ENCODE assay signal across 9 cellular contexts in genomic region chr10:49761789-49762565, GRCh38. TPM values are rescaled to one million over a fixed set of nuclear protein-coding genes. Genes with fewer than 3 reads are reported as not detected.
A peak's percentile ranks its signal among the peaks of the same experiment; 100 is the strongest.
DNase-seq lines count a peak whose midpoint lies in the region; ATAC-seq and TF ChIP-seq lines count a peak whose summit lies in the region.
"Had no signal": no experiment of that assay in that cellular context is flagged by ENCODE, and none has a peak within 500 bp of the region (broad histone marks: within the 10 kb centered on the region; RNA-seq: fewer than 3 reads in every experiment).

OGDHL (minus strand) TSS chr10:49762323; CDS start chr10:49758592, 3,731 bp downstream.

- H3K4me3 Mint-ChIP-seq in dendritic cell treated with granulocyte-macrophage colony-stimulating factor and Interleukin-4, amounts not matched to agents 40 ng/mL and 50 ng/mL, for 4 days = peak within 1 kb of the TSS; percentile 52

- peaks cover 0 to 88% of the 10 kb centered on the region in 2 donors for H3K27me3 ChIP-seq in left lung

- TF ChIP-seq CTCF in left lung (IDR thresholded peaks at IDR 0.05) = no peak

- peaks cover 3 to 10% of the 10 kb centered on the region in 2 donors for H3K4me1 ChIP-seq in left lung

- H3K36me3 Mint-ChIP-seq in dendritic cell treated with granulocyte-macrophage colony-stimulating factor and Interleukin-4, amounts not matched to agents 40 ng/mL and 50 ng/mL, for 4 days (ENCODE audit: low read depth) = no peaks in the 10 kb centered on the region

- H3K4me1 Mint-ChIP-seq in dendritic cell treated with granulocyte-macrophage colony-stimulating factor and Interleukin-4, amounts not matched to agents 40 ng/mL and 50 ng/mL, for 4 days (ENCODE audit: low read depth) = peaks cover 5% of the 10 kb centered on the region

- H3K36me3 ChIP-seq in left lung = no peaks in the 10 kb centered on the region

- DNase-seq in EH (ENCODE audit: low read depth) = peak; percentile 57
- peak; percentile 56 for DNase-seq in M059J (ENCODE audit: low read depth)
- peak; percentile 73 for DNase-seq in UCSD-AML1 (lab: John Stamatoyannopoulos, UW; ENCODE audit: unreplicated experiment)
- DNase-seq in left lung = peak; percentile 49 to 81
- peak in 2 of 3 experiments; percentile 24 to 51 for DNase-seq in stimulated activated CD4-positive, alpha-beta T cell treated with anti-CD3 and anti-CD28 coated beads, TNF-alpha, amount 100 ng/mL, for 24 hours (ENCODE audit: low read depth in 3 of 3)
- no peak for DNase-seq in posterior vena cava (ENCODE audit: low spot score)

- peaks cover 37% of the 10 kb centered on the region for H3K27me3 Mint-ChIP-seq in dendritic cell treated with granulocyte-macrophage colony-stimulating factor and Interleukin-4, amounts not matched to agents 40 ng/mL and 50 ng/mL, for 4 days

- intact Hi-C loops in dendritic cell treated with granulocyte-macrophage colony-stimulating factor and Interleukin-4, amounts not matched to agents 40 ng/mL and 50 ng/mL, for 4 days (cut with micrococcal nuclease) = loop anchor here (5.0 kb wide), 1 partner anchor 155 kb away; no protein-coding TSS in a partner anchor
- intact Hi-C loops in left lung (cut with DNase I) (no loop called here), posterior vena cava (cut with DNase I) (no loop called here)

- peak within 1 kb of the TSS; percentile 33 to 45 for H3K4me3 ChIP-seq in left lung

- no peak within 1 kb of the TSS for H3K27ac ChIP-seq in left lung
- H3K27ac ChIP-seq: epithelial cell of prostate had no signal

- H3K9me3 ChIP-seq in left lung = peaks cover 0 to 5% of the 10 kb centered on the region in 2 donors

- H3K27ac Mint-ChIP-seq in dendritic cell treated with granulocyte-macrophage colony-stimulating factor and Interleukin-4, amounts not matched to agents 40 ng/mL and 50 ng/mL, for 4 days = no peak within 1 kb of the TSS

- no peaks in the 10 kb centered on the region for H3K9me3 Mint-ChIP-seq in dendritic cell treated with granulocyte-macrophage colony-stimulating factor and Interleukin-4, amounts not matched to agents 40 ng/mL and 50 ng/mL, for 4 days

- ATAC-seq in GM21723 (IDR thresholded peaks at IDR 0.05; ENCODE audit: unreplicated experiment) (peak; percentile 87), left lung (peak; percentile 97)

RNA-seq across cellular contexts. Expression of gene OGDHL, which starts in this region (rescaled TPM):
- 2.0 and 3.0 TPM in 2 replicates for total RNA-seq in M059J (2014; rRNA removed; shearing (Covaris generic))
- under 1 TPM; 0.39 to 0.58 TPM for total RNA-seq in left lung
- total RNA-seq in posterior vena cava = not detected

Comparison
In these comparisons a context has a peak if more than half of its experiments do, and no peak if none do; other contexts are left out.
1. Peak in DNase-seq, ATAC-seq and H3K4me3 ChIP-seq in left lung; RNA of the gene not detected or under 1 TPM.